Comparison of ENCODE assay signal across 24 cellular contexts in the genomic region with DNA sequence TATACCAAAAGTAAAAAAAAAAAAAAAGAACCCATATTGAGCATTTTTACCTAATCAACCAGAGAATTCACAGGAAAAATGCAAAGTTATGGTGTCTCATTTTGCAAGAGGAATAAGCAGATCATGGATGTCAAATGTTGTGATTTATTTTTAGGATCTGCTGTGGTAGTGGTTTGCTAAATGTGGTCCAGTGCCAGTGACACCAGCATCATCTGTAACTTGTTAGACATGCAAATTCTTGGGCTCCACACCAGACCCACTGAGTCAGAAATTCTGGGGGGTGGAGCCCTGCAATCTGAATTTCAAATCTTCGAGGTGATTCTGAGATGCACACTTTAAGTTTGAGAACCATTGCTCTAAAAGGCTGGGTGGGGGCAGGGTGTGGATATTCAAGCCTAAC. TPM values are rescaled to one million over a fixed set of nuclear protein-coding genes. Genes with fewer than 3 reads are reported as not detected.
A peak's percentile ranks its signal among the peaks of the same experiment; 100 is the strongest.
DNase-seq lines count a peak whose midpoint lies in the region; ATAC-seq and TF ChIP-seq lines count a peak whose summit lies in the region.
"Had no signal": no experiment of that assay in that cellular context is flagged by ENCODE, and none has a peak within 500 bp of the region (broad histone marks: within the 10 kb centered on the region; RNA-seq: fewer than 3 reads in every experiment).

No MANE protein-coding gene starts in this region.

- H3K4me2 ChIP-seq in IMR-90 (ENCODE audit: low read depth, low read length), result no peak overlapping the region
- H3K4me2 ChIP-seq in fibroblast of lung (ENCODE audit: extremely low read depth, insufficient read depth, low read length), result peak overlapping the region; percentile 17
- H3K4me2 ChIP-seq: A549 had no signal

- H3K9me1 ChIP-seq in IMR-90 (ENCODE audit: insufficient read depth, low read length), result no peaks in the 10 kb centered on the region

- POLR2A ChIA-PET in IMR-90 (lab: Charles Lee; ENCODE audit: unreplicated experiment), result no interaction called here

- dilution Hi-C loops in IMR-90 (cut with HindIII; ENCODE audit: low sequenced_read_pairs, unreplicated experiment), result no loop called here

- WGBS in IMR-90 (ENCODE audit: extremely low coverage in 2 of 2, insufficient read length in 1 of 2), 2 experiments, result no CpG with 5 or more reads among the region's 1 CpG
- WGBS in transverse colon (ENCODE audit: low coverage in 1 of 2), 2 donors, result 72% methylated on average over 1 of the region's 1 CpG; no CpG with 5 or more reads in 1 of the 2 donors

- H2AK5ac ChIP-seq in IMR-90 (ENCODE audit: low read depth, low read length), result no peak overlapping the region

- H2BK120ac ChIP-seq in IMR-90 (ENCODE audit: low read depth, low read length), result no peak overlapping the region

- peaks cover 0 to 8% of the 10 kb centered on the region in 2 experiments; a peak in 1 of 4 replicates for H3K79me1 ChIP-seq in IMR-90 (ENCODE audit: low read depth in 1 of 2, low read length in 2 of 2)

- no peak overlapping the region for H3K23ac ChIP-seq in IMR-90 (ENCODE audit: low read depth, low read length)

- BruUV-seq in IMR-90 (replicated peaks; lab: Mats Ljungman, UMichigan), result no TSS peak

- H4K91ac ChIP-seq in IMR-90 (ENCODE audit: insufficient read depth, low read depth, low read length), result no peak overlapping the region

- H3K56ac ChIP-seq in IMR-90 (ENCODE audit: extremely low read depth, insufficient read depth, low read length), result no peak overlapping the region

- H3K27ac ChIP-seq in IMR-90 (ENCODE audit: insufficient read depth, low read length), result no peak overlapping the region
- no peak overlapping the region for H3K27ac ChIP-seq in fibroblast of lung (ENCODE audit: insufficient read depth, low read length)
- no peak overlapping the region for H3K27ac ChIP-seq in transverse colon
- H3K27ac ChIP-seq: A549, RWPE1 had no signal

- TF ChIP-seq EP300 in transverse colon (IDR thresholded peaks at IDR 0.05; ENCODE audit: low read depth), result no peak

- no peak overlapping the region for H3K14ac ChIP-seq in IMR-90 (replicated peaks; ENCODE audit: low read depth, low read length)

- TF ChIP-seq CTCF in IMR-90 (conservative IDR thresholded peaks at IDR 0.05; ENCODE audit: low read depth, low read length) (no peak; the same call in 1 of the 2 replicates), fibroblast of lung (conservative IDR thresholded peaks at IDR 0.05 in 1 of 2, IDR thresholded peaks at IDR 0.05 in 1 of 2; ENCODE audit: low read depth in 1 of 2, low read length in 2 of 2) (no peak), transverse colon (IDR thresholded peaks at IDR 0.05) (no peak)

- CTCF ChIA-PET in IMR-90 (lab: Yijun Ruan, JAX), result no interaction called here

- H2AFZ ChIP-seq in IMR-90 (replicated peaks; ENCODE audit: low read length, poor library complexity) (no peak overlapping the region), fibroblast of lung (ENCODE audit: low read length) (no peak overlapping the region)

- no peak overlapping the region; a peak in 1 of 4 replicates for H4K8ac ChIP-seq in IMR-90 (ENCODE audit: low read depth in 2 of 2, low read length in 2 of 2)

- H3K27me3 ChIP-seq in IMR-90 (ENCODE audit: control insufficient read depth, insufficient read depth, low read length) (no peaks in the 10 kb centered on the region), fibroblast of lung (ENCODE audit: control insufficient read depth, insufficient read depth, low read length) (no peaks in the 10 kb centered on the region), transverse colon (no peaks in the 10 kb centered on the region)

- TF ChIP-seq POLR2A in IMR-90 (IDR thresholded peaks at IDR 0.05; ENCODE audit: low read depth, low read length) (no peak), transverse colon (IDR thresholded peaks at IDR 0.05) (no peak)

- DNase-seq in AG20443 (ENCODE audit: low spot score) (peak; percentile 59), IMR-90 (peak; percentile 5), fibroblast of lung (ENCODE audit: low read depth in 2 of 2) (peak in 1 of 2 donors; percentile 63), stromal cell of bone marrow (ENCODE audit: low read depth) (peak; percentile 33), transverse colon (no peak), kidney tubule cell (ENCODE audit: low spot score) (no peak), NCI-H2227 treated with DMSO at 0.1 percent for 48 hours (lab: John Stamatoyannopoulos, UW) (no peak)
- DNase-seq: CD4-positive, CD25-positive, alpha-beta regulatory T cell; COR-L47; DMS 273 treated with DMSO at 0.1 percent for 48 hours; DND-41; GOT3; KG1; MV-4-11; NCI-H187; NCI-H2107; NCI-H510A treated with DMSO at 0.1 percent for 48 hours; PC-3; SIG-M5 had no signal

- H3K4me1 ChIP-seq in IMR-90 (ENCODE audit: control insufficient read depth, insufficient read depth, low read length) (no peaks in the 10 kb centered on the region; the same call in 1 of the 2 replicates), fibroblast of lung (ENCODE audit: control insufficient read depth, extremely low read depth, insufficient read depth, low read length) (peaks cover 2% of the 10 kb centered on the region), transverse colon (no peaks in the 10 kb centered on the region)
- H3K4me1 ChIP-seq: A549 had no signal

- no peaks in the 10 kb centered on the region for H4K20me1 ChIP-seq in IMR-90 (ENCODE audit: insufficient read depth, low read length)
- H4K20me1 ChIP-seq in fibroblast of lung (ENCODE audit: control insufficient read depth, extremely low read depth, insufficient read depth, low read length), result no peaks in the 10 kb centered on the region

- H2AK9ac ChIP-seq in IMR-90 (replicated peaks; ENCODE audit: low read depth, low read length, poor library complexity), result no peak overlapping the region

- H3K4ac ChIP-seq in IMR-90 (ENCODE audit: low read depth, low read length), result no peak overlapping the region

- in situ Hi-C loops in IMR-90 (cut with MboI; ENCODE audit: low sequenced_read_pairs), result no loop called here
- in situ Hi-C loops in transverse colon (cut with MboI; ENCODE audit: low pct_ligation_motif_present in 1 of 4, low pct_unique_long_range_greater_than_20kb in 1 of 4, low sequenced_read_pairs in 3 of 4), result no loop called here

- no peak overlapping the region for H2BK15ac ChIP-seq in IMR-90 (ENCODE audit: low read depth, low read length)

- no peak for ATAC-seq in IMR-90 (ENCODE audit: low read depth)
- ATAC-seq: A549, GM12878, HepG2, PC-3, SK-N-SH treated with all-trans-retinoic acid at 6 μM for 48 hours had no signal

- H3K18ac ChIP-seq in IMR-90 (ENCODE audit: low read depth, low read length), result no peak overlapping the region

- H3K36me3 ChIP-seq in IMR-90 (ENCODE audit: control insufficient read depth, insufficient read depth, low read length) (no peaks in the 10 kb centered on the region), fibroblast of lung (ENCODE audit: control insufficient read depth, insufficient read depth, low read length) (no peaks in the 10 kb centered on the region), transverse colon (no peaks in the 10 kb centered on the region)

- no peak for TF ChIP-seq RAD21 in IMR-90 (IDR thresholded peaks at IDR 0.05; ENCODE audit: low read length)

- intact Hi-C loops in IMR-90 (cut with micrococcal nuclease) (no loop called here), transverse colon (cut with DNase I; ENCODE audit: low total_unique reads) (no loop called here)

- no peak overlapping the region for H4K5ac ChIP-seq in IMR-90 (ENCODE audit: low read depth, low read length)

- no peak overlapping the region for H2BK5ac ChIP-seq in IMR-90 (ENCODE audit: low read depth, low read length, poor library complexity, severe bottlenecking)

- no peak overlapping the region for H2BK20ac ChIP-seq in IMR-90 (ENCODE audit: low read depth, low read length)

- H3K4me3 ChIP-seq in IMR-90 (ENCODE audit: insufficient read depth, low read depth, low read length) (no peak overlapping the region), fibroblast of lung (replicated peaks in 1 of 4; ENCODE audit: control extremely low read depth in 1 of 4, insufficient read depth in 1 of 4, low read depth in 3 of 4, low read length in 4 of 4) (no peak overlapping the region), transverse colon (no peak overlapping the region)
- H3K4me3 ChIP-seq: A549, GM12878 had no signal

- H3K79me2 ChIP-seq in fibroblast of lung (ENCODE audit: control insufficient read depth, insufficient read depth, low read length), result no peaks in the 10 kb centered on the region

- peaks cover 3% of the 10 kb centered on the region; the same call in 1 of the 2 replicates for H3K9me3 ChIP-seq in IMR-90 (ENCODE audit: control insufficient read depth, insufficient read depth, low read length)
- H3K9me3 ChIP-seq in fibroblast of lung (ENCODE audit: control insufficient read depth, insufficient read depth, low read depth, low read length), result no peaks in the 10 kb centered on the region
- H3K9me3 ChIP-seq in transverse colon, result no peaks in the 10 kb centered on the region
- H3K9me3 ChIP-seq: A549 had no signal

- no peak overlapping the region for H3K9ac ChIP-seq in IMR-90 (ENCODE audit: low read depth, low read length)
- no peak overlapping the region for H3K9ac ChIP-seq in fibroblast of lung (ENCODE audit: insufficient read depth, low read length)

TF ChIP-seq in IMR-90, 13 proteins besides CTCF, POLR2A, EP300 and RAD21 (continues in another document):
- TF ChIP-seq, protein P1, sequence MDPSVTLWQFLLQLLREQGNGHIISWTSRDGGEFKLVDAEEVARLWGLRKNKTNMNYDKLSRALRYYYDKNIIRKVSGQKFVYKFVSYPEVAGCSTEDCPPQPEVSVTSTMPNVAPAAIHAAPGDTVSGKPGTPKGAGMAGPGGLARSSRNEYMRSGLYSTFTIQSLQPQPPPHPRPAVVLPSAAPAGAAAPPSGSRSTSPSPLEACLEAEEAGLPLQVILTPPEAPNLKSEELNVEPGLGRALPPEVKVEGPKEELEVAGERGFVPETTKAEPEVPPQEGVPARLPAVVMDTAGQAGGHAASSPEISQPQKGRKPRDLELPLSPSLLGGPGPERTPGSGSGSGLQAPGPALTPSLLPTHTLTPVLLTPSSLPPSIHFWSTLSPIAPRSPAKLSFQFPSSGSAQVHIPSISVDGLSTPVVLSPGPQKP (IDR thresholded peaks at IDR 0.05; ENCODE audit: borderline replicate concordance, low read depth, low read length), result no peak
- TF ChIP-seq CEBPB (IDR thresholded peaks at IDR 0.05; ENCODE audit: low read depth, low read length) (no peak), MAZ (IDR thresholded peaks at IDR 0.05; ENCODE audit: borderline replicate concordance, low read depth, low read length) (no peak), CHD1 (IDR thresholded peaks at IDR 0.05; ENCODE audit: low read depth, low read length) (no peak), BHLHE40 (IDR thresholded peaks at IDR 0.05; ENCODE audit: low read depth, low read length) (no peak)

RNA-seq across cellular contexts. Expression of a gene that starts 30.1 kb away (rescaled TPM):
- total RNA-seq in IMR-90 (2012; rRNA removed) (108 and 139 TPM in 2 replicates), fibroblast of lung (172 and 221 TPM in 2 replicates), transverse colon (10 to 100 TPM; 22.4 to 61.1 (median 40.1) TPM)
- polyA plus RNA-seq in IMR-90 (2012; rRNA removed) (21.7 and 23.7 TPM in 2 replicates), fibroblast of lung (73.7 and 119 TPM in 2 replicates)
- polyA plus RNA-seq in IMR-90 (2012; cell fraction: cytosol; rRNA removed), result 5.6 and 6.0 TPM in 2 replicates
- 8.5 and 80.1 TPM in 2 replicates for polyA plus RNA-seq in IMR-90 (2012; cell fraction: nucleus; rRNA removed; ENCODE audit: low replicate concordance)
- polyA plus RNA-seq in fibroblast of lung (2012), result 40.7 and 62.5 TPM in 2 replicates
- 17.8 and 26.5 TPM in 2 replicates for polyA minus RNA-seq in fibroblast of lung (ENCODE audit: low replicate concordance)

Comparison
In these comparisons a context has a peak if more than half of its experiments do, and no peak if none do; other contexts are left out.
1. DNase-seq: peak in AG20443 (single experiment), IMR-90 (single experiment) and stromal cell of bone marrow (single experiment); none in transverse colon (single experiment), kidney tubule cell (single experiment) and NCI-H2227 treated with DMSO at 0.1 percent for 48 hours (single experiment).